8 cellular contexts compared by ENCODE assay signal in genomic region chr7:45917658-45918057, GRCh38. TPM values are rescaled to one million over a fixed set of nuclear protein-coding genes. Genes with fewer than 3 reads are reported as not detected.
DNase-seq lines count a peak whose midpoint lies in the region; ATAC-seq and TF ChIP-seq lines count a peak whose summit lies in the region.

No MANE protein-coding gene starts in this region.

- H3K9me3 Mint-ChIP-seq in CD4-positive, alpha-beta T cell, result no peaks in the 10 kb centered on the region
- H3K9me3 Mint-ChIP-seq in activated T-helper 17 cell treated with anti-CD3 and anti-CD28 coated beads, Interleukin-2, amount 50 U/mL, for 72 hours, result no peaks in the 10 kb centered on the region

- no peaks in the 10 kb centered on the region for H3K36me3 Mint-ChIP-seq in CD4-positive, alpha-beta T cell (ENCODE audit: low read depth)
- H3K36me3 Mint-ChIP-seq in activated T-helper 17 cell treated with anti-CD3 and anti-CD28 coated beads, Interleukin-2, amount 50 U/mL, for 72 hours (ENCODE audit: low read depth), result peaks cover 3% of the 10 kb centered on the region

- 0 to 5% methylated on average over 2 to 15 of the region's 15 CpGs for WGBS in testis, 2 donors

- BruUV-seq in PC-9 (replicated peaks; lab: Mats Ljungman, UMichigan), result no TSS peak

- H3K9me2 ChIP-seq in PC-9 (ENCODE audit: insufficient read depth), result no peaks in the 10 kb centered on the region

- H3K4me2 ChIP-seq in PC-9, result peak overlapping the region; percentile 93

- peak; percentile 89 for TF ChIP-seq CTCF in CD4-positive, alpha-beta T cell (IDR thresholded peaks at IDR 0.05)
- peak; percentile 100 for TF ChIP-seq CTCF in PC-9 (conservative IDR thresholded peaks at IDR 0.05)
- peak; percentile 86 for TF ChIP-seq CTCF in foreskin keratinocyte (conservative IDR thresholded peaks at IDR 0.05)
- TF ChIP-seq CTCF in omental fat pad (IDR thresholded peaks at IDR 0.05), result peak in 2 of 3 donors; percentile 54 to 90
- peak; percentile 87 to 98 (median 88) for TF ChIP-seq CTCF in testis (IDR thresholded peaks at IDR 0.05)

- peaks cover 49% of the 10 kb centered on the region for H3K27me3 ChIP-seq in CD4-positive, alpha-beta T cell (ENCODE audit: control insufficient read depth, insufficient read depth, low read length)
- H3K27me3 ChIP-seq in PC-9 (ENCODE audit: insufficient read depth, low read depth) (no peaks in the 10 kb centered on the region), foreskin keratinocyte (peaks cover 61% of the 10 kb centered on the region), testis (no peaks in the 10 kb centered on the region)

- peaks cover 36% of the 10 kb centered on the region; the same call in 1 of the 2 replicates for H3F3A ChIP-seq in PC-9 (ENCODE audit: insufficient read depth, low read depth)

- no peak overlapping the region for H2AFZ ChIP-seq in PC-9

- peaks cover 11% of the 10 kb centered on the region for H3K4me1 Mint-ChIP-seq in CD4-positive, alpha-beta T cell (ENCODE audit: low read depth)
- H3K4me1 Mint-ChIP-seq in activated T-helper 17 cell treated with anti-CD3 and anti-CD28 coated beads, Interleukin-2, amount 50 U/mL, for 72 hours, result peaks cover 2% of the 10 kb centered on the region

- H3K4me1 ChIP-seq in PC-9 (replicated peaks; ENCODE audit: insufficient read depth) (peaks cover 21% of the 10 kb centered on the region), foreskin keratinocyte (no peaks in the 10 kb centered on the region), testis (peaks cover 5% of the 10 kb centered on the region)

- no peak overlapping the region for H3K27ac ChIP-seq in CD4-positive, alpha-beta T cell (ENCODE audit: low read depth, low read length)
- no peak overlapping the region for H3K27ac ChIP-seq in PC-9
- no peak overlapping the region for H3K27ac ChIP-seq in foreskin keratinocyte
- H3K27ac ChIP-seq in testis, result no peak overlapping the region

- H3K27me3 Mint-ChIP-seq in CD4-positive, alpha-beta T cell, result peaks cover 67% of the 10 kb centered on the region
- H3K27me3 Mint-ChIP-seq in activated T-helper 17 cell treated with anti-CD3 and anti-CD28 coated beads, Interleukin-2, amount 50 U/mL, for 72 hours, result peaks cover 20% of the 10 kb centered on the region

- CTCF ChIA-PET in CD4-positive, alpha-beta T cell (lab: Charles Lee), result interaction anchor here (1.3 kb wide), 1 partner anchor 12 kb away, joined by 3 read pairs; no protein-coding TSS in a partner anchor
- CTCF ChIA-PET in PC-9 (lab: Charles Lee), result interaction anchor here (0.6 to 1.5 kb wide), 8 partner anchors 24 to 1170 kb away, joined by 3 to 12 read pairs (median 4); no protein-coding TSS in a partner anchor

- intact Hi-C loops in CD4-positive, alpha-beta T cell (cut with DNase I, micrococcal nuclease), result loop anchor here (1.0 to 5.0 kb wide), 5 partner anchors 190 to 1905 kb away; no protein-coding TSS in a partner anchor
- intact Hi-C loops in PC-9 (cut with micrococcal nuclease; ENCODE audit: unreplicated experiment) (loop anchor here (1.0 kb wide), 3 partner anchors 26 to 1263 kb away; no protein-coding TSS in a partner anchor), testis (cut with DNase I; ENCODE audit: low total_unique reads) (loop anchor here (10.0 kb wide), 1 partner anchor 1257 kb away; no protein-coding TSS in a partner anchor)

- H3K79me2 ChIP-seq in PC-9 (ENCODE audit: low read depth), result peaks cover 28% of the 10 kb centered on the region

- POLR2A ChIA-PET in CD4-positive, alpha-beta T cell (lab: Charles Lee), result no interaction called here
- POLR2A ChIA-PET in PC-9 (lab: Charles Lee; ENCODE audit: unreplicated experiment), result interaction anchor here (0.6 to 0.7 kb wide), 3 partner anchors 287 to 610 kb away, joined by 3 read pairs; no protein-coding TSS in a partner anchor

- no peak for TF ChIP-seq POLR2A in testis (IDR thresholded peaks at IDR 0.05)

- peak; percentile 43 to 77 (median 64) for DNase-seq in CD4-positive, alpha-beta T cell
- DNase-seq in HK-2 (ENCODE audit: unreplicated experiment) (peak; percentile 80), PC-9 (peak; percentile 62 to 88), foreskin keratinocyte (peak in 1 of 2 donors; percentile 32), omental fat pad (ENCODE audit: low spot score) (peak; percentile 80), testis (peak; percentile 87)

- no peaks in the 10 kb centered on the region for H3K9me3 ChIP-seq in CD4-positive, alpha-beta T cell (ENCODE audit: control insufficient read depth, low read length)
- H3K9me3 ChIP-seq in PC-9 (ENCODE audit: insufficient read depth, low read depth) (no peaks in the 10 kb centered on the region), testis (no peaks in the 10 kb centered on the region)

- H3K27ac Mint-ChIP-seq in CD4-positive, alpha-beta T cell, result no peak overlapping the region
- no peak overlapping the region for H3K27ac Mint-ChIP-seq in activated T-helper 17 cell treated with anti-CD3 and anti-CD28 coated beads, Interleukin-2, amount 50 U/mL, for 72 hours

- peaks cover 17% of the 10 kb centered on the region; the same call in 1 of the 2 replicates for H3K36me3 ChIP-seq in PC-9 (ENCODE audit: low read depth)
- no peaks in the 10 kb centered on the region for H3K36me3 ChIP-seq in testis (ENCODE audit: low read depth, missing control alignments)

- no peak overlapping the region for H3K4me3 Mint-ChIP-seq in CD4-positive, alpha-beta T cell
- H3K4me3 Mint-ChIP-seq in activated T-helper 17 cell treated with anti-CD3 and anti-CD28 coated beads, Interleukin-2, amount 50 U/mL, for 72 hours, result no peak overlapping the region

- H3K4me3 ChIP-seq in PC-9 (peak overlapping the region; percentile 84), testis (no peak overlapping the region)

- H4K20me1 ChIP-seq in PC-9 (ENCODE audit: insufficient read depth), result no peaks in the 10 kb centered on the region; the same call in 1 of the 2 replicates

- peak; percentile 58 for ATAC-seq in CD4-positive, alpha-beta T cell (ENCODE audit: poor library complexity)
- ATAC-seq in GM19043 (IDR thresholded peaks at IDR 0.05; ENCODE audit: low read depth, unreplicated experiment) (peak; percentile 55), foreskin keratinocyte (peak; percentile 22), omental fat pad (ENCODE audit: low FRiP score) (no peak)
- ATAC-seq in activated T-helper 17 cell treated with anti-CD3 and anti-CD28 coated beads, Interleukin-2, amount 50 U/mL, for 72 hours (replicated peaks), result peak; percentile 30

RNA-seq across cellular contexts. Expression of gene IGFBP3, which starts 3.4 kb away (rescaled TPM):
- total RNA-seq in CD4-positive, alpha-beta T cell, result 1 to 10 TPM; 8.0 to 10.0 TPM
- 237 and 386 TPM in 2 replicates for total RNA-seq in PC-9 (2021)
- 1 to 10 TPM; 2.6 to 3.6 TPM for total RNA-seq in activated T-helper 17 cell treated with anti-CD3 and anti-CD28 coated beads, Interleukin-2, amount 50 U/mL, for 72 hours
- total RNA-seq in foreskin keratinocyte, result 0.58 and 0.63 TPM in 2 replicates
- 0.58 and 0.64 TPM in 2 replicates for polyA plus RNA-seq in foreskin keratinocyte
- 100 to 1,000 TPM; 616 to 884 (median 686) TPM for total RNA-seq in omental fat pad
- 10 to 100 TPM; 20.4 to 79.8 TPM for total RNA-seq in testis
- 33.1 TPM for polyA plus RNA-seq in testis (ENCODE audit: insufficient read depth, low read depth, low replicate concordance)

RNA-seq across cellular contexts. Expression of gene IGFBP1, which starts 29.4 kb away (rescaled TPM):
- not detected for total RNA-seq in CD4-positive, alpha-beta T cell
- total RNA-seq in PC-9 (2021) (0.33 and 0.92 TPM in 2 replicates), foreskin keratinocyte (not detected in 2 replicates), omental fat pad (10 to 100 TPM in 1 of 4 donors, 1 to 10 TPM in 2, not detected in 1; 3.0 to 15.6 (median 3.1) TPM), testis (under 1 TPM in 1 of 2 donors, not detected in 1; 0.50 TPM)
- not detected for total RNA-seq in activated T-helper 17 cell treated with anti-CD3 and anti-CD28 coated beads, Interleukin-2, amount 50 U/mL, for 72 hours
- polyA plus RNA-seq in foreskin keratinocyte (not detected in 2 replicates), testis (ENCODE audit: insufficient read depth, low read depth, low replicate concordance) (0.33 TPM)

RNA-seq across cellular contexts. Expression of gene CCDC201, which starts 44.8 kb away (rescaled TPM):
- total RNA-seq in CD4-positive, alpha-beta T cell, result not detected
- total RNA-seq in PC-9 (2021) (not detected in 2 replicates), foreskin keratinocyte (not detected in 2 replicates), omental fat pad (not detected), testis (under 1 TPM in 1 of 2 donors, not detected in 1; 0.12 TPM)
- total RNA-seq in activated T-helper 17 cell treated with anti-CD3 and anti-CD28 coated beads, Interleukin-2, amount 50 U/mL, for 72 hours, result not detected
- polyA plus RNA-seq in foreskin keratinocyte (not detected in 2 replicates), testis (ENCODE audit: insufficient read depth, low read depth, low replicate concordance) (not detected)
